ENCODE assay signal across 1 cellular context in the genomic region with DNA sequence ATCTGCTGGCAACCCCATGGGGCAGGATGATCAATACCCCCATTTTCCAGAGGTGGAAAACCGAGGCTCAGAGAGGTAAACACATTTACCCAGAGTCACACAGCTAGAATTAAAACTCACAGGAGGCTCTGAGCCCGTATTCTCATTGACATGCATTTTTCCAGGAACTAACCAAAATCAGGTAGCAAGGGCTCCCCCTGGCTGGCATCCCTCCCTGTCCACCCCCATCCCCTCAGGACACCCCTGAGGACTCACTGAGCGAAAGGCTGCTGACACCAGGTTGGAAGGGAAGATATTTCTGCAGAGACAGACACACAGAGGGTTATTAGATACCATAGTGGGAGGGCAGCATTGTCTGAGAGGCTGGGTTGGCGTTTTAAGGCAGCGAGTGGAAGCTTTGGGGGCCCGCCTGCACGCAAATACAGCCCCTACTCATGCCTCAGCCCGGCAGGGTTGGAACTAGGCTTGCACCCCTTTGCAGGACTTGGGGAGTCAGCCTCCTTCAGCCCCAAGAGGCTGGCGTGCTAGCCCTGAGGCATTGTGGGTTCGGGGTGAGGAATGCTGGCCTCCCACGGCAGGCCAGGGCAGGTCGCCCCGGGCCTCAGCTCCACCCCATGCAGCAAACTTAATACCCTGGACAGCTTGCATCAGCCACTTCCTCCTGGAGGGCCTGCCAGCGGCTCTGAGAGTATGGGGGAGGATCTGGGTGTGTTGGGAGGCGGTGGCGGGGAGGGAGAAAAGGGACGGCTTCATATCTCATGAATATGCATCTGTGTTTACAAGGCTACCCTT.
TF ChIP-seq lines count a peak whose summit lies in the region.

No MANE protein-coding gene starts in this region.

TF ChIP-seq in K562, 482 proteins besides CTCF, POLR2A, EP300 and RAD21 (continues in another document):
- no peak for TF ChIP-seq TFAM (CRISPR knock-in tag; conservative IDR thresholded peaks at IDR 0.05)
- TF ChIP-seq, protein P1, sequence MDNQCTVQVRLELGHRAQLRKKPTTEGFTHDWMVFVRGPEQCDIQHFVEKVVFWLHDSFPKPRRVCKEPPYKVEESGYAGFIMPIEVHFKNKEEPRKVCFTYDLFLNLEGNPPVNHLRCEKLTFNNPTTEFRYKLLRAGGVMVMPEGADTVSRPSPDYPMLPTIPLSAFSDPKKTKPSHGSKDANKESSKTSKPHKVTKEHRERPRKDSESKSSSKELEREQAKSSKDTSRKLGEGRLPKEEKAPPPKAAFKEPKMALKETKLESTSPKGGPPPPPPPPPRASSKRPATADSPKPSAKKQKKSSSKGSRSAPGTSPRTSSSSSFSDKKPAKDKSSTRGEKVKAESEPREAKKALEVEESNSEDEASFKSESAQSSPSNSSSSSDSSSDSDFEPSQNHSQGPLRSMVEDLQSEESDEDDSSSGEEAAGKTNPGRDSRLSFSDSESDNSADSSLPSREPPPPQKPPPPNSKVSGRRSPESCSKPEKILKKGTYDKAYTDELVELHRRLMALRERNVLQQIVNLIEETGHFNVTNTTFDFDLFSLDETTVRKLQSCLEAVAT (IDR thresholded peaks at IDR 0.05) = peak; percentile 26 to 27; a peak in 2 of 4 replicates
- TF ChIP-seq, protein P2, sequence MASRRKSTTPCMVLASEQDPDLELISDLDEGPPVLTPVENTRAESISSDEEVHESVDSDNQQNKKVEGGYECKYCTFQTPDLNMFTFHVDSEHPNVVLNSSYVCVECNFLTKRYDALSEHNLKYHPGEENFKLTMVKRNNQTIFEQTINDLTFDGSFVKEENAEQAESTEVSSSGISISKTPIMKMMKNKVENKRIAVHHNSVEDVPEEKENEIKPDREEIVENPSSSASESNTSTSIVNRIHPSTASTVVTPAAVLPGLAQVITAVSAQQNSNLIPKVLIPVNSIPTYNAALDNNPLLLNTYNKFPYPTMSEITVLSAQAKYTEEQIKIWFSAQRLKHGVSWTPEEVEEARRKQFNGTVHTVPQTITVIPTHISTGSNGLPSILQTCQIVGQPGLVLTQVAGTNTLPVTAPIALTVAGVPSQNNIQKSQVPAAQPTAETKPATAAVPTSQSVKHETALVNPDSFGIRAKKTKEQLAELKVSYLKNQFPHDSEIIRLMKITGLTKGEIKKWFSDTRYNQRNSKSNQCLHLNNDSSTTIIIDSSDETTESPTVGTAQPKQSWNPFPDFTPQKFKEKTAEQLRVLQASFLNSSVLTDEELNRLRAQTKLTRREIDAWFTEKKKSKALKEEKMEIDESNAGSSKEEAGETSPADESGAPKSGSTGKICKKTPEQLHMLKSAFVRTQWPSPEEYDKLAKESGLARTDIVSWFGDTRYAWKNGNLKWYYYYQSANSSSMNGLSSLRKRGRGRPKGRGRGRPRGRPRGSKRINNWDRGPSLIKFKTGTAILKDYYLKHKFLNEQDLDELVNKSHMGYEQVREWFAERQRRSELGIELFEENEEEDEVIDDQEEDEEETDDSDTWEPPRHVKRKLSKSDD (conservative IDR thresholded peaks at IDR 0.05; ENCODE audit: low read length) = no peak
- no peak; a peak in 1 of 4 replicates for TF ChIP-seq ARNT (IDR thresholded peaks at IDR 0.05)
- peak in 1 of 2 experiments; percentile 58; a peak in 1 of 4 replicates for TF ChIP-seq KDM4B (IDR thresholded peaks at IDR 0.05; ENCODE audit: borderline replicate concordance in 2 of 2, low read depth in 1 of 2)
- TF ChIP-seq CBFA2T2 (conservative IDR thresholded peaks at IDR 0.05) = no peak
- TF ChIP-seq POLR2H (tag; IDR thresholded peaks at IDR 0.05; ENCODE audit: low read depth) = peak; percentile 72
- TF ChIP-seq DMBX1 (CRISPR knock-in tag; IDR thresholded peaks at IDR 0.05; ENCODE audit: borderline replicate concordance) = no peak
- TF ChIP-seq CBFA2T3 (IDR thresholded peaks at IDR 0.05) = no peak
- TF ChIP-seq, protein P3, sequence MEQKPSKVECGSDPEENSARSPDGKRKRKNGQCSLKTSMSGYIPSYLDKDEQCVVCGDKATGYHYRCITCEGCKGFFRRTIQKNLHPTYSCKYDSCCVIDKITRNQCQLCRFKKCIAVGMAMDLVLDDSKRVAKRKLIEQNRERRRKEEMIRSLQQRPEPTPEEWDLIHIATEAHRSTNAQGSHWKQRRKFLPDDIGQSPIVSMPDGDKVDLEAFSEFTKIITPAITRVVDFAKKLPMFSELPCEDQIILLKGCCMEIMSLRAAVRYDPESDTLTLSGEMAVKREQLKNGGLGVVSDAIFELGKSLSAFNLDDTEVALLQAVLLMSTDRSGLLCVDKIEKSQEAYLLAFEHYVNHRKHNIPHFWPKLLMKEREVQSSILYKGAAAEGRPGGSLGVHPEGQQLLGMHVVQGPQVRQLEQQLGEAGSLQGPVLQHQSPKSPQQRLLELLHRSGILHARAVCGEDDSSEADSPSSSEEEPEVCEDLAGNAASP (IDR thresholded peaks at IDR 0.05) = no peak
- TF ChIP-seq, protein P4, sequence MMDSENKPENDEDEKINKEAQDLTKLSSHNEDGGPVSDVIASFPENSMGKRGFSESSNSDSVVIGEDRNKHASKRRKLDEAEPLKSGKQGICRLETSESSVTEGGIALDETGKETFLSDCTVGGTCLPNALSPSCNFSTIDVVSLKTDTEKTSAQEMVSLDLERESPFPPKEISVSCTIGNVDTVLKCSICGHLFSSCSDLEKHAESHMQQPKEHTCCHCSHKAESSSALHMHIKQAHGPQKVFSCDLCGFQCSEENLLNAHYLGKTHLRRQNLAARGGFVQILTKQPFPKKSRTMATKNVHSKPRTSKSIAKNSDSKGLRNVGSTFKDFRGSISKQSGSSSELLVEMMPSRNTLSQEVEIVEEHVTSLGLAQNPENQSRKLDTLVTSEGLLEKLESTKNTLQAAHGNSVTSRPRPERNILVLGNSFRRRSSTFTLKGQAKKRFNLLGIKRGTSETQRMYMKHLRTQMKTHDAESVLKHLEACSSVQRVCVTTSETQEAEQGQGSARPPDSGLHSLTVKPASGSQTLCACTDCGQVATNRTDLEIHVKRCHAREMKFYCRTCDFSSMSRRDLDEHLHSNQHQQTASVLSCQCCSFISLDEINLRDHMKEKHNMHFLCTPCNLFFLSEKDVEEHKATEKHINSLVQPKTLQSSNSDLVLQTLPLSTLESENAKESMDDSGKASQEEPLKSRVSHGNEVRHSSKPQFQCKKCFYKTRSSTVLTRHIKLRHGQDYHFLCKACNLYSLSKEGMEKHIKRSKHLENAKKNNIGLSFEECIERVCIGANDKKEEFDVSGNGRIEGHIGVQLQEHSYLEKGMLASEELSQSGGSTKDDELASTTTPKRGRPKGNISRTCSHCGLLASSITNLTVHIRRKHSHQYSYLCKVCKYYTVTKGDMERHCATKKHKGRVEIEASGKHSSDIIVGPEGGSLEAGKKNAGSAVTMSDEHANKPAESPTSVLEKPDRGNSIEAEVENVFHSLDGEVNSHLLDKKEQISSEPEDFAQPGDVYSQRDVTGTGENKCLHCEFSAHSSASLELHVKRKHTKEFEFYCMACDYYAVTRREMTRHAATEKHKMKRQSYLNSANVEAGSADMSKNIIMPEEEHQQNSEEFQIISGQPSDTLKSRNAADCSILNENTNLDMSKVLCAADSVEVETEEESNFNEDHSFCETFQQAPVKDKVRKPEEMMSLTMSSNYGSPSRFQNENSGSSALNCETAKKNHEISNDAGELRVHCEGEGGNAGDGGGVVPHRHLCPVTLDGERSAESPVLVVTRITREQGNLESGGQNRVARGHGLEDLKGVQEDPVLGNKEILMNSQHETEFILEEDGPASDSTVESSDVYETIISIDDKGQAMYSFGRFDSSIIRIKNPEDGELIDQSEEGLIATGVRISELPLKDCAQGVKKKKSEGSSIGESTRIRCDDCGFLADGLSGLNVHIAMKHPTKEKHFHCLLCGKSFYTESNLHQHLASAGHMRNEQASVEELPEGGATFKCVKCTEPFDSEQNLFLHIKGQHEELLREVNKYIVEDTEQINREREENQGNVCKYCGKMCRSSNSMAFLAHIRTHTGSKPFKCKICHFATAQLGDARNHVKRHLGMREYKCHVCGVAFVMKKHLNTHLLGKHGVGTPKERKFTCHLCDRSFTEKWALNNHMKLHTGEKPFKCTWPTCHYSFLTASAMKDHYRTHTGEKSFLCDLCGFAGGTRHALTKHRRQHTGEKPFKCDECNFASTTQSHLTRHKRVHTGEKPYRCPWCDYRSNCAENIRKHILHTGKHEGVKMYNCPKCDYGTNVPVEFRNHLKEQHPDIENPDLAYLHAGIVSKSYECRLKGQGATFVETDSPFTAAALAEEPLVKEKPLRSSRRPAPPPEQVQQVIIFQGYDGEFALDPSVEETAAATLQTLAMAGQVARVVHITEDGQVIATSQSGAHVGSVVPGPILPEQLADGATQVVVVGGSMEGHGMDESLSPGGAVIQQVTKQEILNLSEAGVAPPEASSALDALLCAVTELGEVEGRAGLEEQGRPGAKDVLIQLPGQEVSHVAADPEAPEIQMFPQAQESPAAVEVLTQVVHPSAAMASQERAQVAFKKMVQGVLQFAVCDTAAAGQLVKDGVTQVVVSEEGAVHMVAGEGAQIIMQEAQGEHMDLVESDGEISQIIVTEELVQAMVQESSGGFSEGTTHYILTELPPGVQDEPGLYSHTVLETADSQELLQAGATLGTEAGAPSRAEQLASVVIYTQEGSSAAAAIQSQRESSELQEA (IDR thresholded peaks at IDR 0.05; ENCODE audit: low read depth) = no peak
- TF ChIP-seq, protein P5, sequence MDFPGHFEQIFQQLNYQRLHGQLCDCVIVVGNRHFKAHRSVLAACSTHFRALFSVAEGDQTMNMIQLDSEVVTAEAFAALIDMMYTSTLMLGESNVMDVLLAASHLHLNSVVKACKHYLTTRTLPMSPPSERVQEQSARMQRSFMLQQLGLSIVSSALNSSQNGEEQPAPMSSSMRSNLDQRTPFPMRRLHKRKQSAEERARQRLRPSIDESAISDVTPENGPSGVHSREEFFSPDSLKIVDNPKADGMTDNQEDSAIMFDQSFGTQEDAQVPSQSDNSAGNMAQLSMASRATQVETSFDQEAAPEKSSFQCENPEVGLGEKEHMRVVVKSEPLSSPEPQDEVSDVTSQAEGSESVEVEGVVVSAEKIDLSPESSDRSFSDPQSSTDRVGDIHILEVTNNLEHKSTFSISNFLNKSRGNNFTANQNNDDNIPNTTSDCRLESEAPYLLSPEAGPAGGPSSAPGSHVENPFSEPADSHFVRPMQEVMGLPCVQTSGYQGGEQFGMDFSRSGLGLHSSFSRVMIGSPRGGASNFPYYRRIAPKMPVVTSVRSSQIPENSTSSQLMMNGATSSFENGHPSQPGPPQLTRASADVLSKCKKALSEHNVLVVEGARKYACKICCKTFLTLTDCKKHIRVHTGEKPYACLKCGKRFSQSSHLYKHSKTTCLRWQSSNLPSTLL (IDR thresholded peaks at IDR 0.05) = no peak
- TF ChIP-seq MYNN (IDR thresholded peaks at IDR 0.05) = peak; percentile 85
- no peak for TF ChIP-seq MYNN (CRISPR knock-in tag; IDR thresholded peaks at IDR 0.05)
- TF ChIP-seq SMARCA4 (IDR thresholded peaks at IDR 0.05) = peak; percentile 42; the same call in 1 of the 2 replicates
- TF ChIP-seq FOXJ3 (CRISPR knock-in tag; IDR thresholded peaks at IDR 0.05) = no peak
- no peak for TF ChIP-seq IRF2 (CRISPR knock-in tag; IDR thresholded peaks at IDR 0.05)
- TF ChIP-seq ELF1 (tag; IDR thresholded peaks at IDR 0.05) = peak; percentile 50; the same call in 1 of the 2 replicates
- TF ChIP-seq, protein P6, sequence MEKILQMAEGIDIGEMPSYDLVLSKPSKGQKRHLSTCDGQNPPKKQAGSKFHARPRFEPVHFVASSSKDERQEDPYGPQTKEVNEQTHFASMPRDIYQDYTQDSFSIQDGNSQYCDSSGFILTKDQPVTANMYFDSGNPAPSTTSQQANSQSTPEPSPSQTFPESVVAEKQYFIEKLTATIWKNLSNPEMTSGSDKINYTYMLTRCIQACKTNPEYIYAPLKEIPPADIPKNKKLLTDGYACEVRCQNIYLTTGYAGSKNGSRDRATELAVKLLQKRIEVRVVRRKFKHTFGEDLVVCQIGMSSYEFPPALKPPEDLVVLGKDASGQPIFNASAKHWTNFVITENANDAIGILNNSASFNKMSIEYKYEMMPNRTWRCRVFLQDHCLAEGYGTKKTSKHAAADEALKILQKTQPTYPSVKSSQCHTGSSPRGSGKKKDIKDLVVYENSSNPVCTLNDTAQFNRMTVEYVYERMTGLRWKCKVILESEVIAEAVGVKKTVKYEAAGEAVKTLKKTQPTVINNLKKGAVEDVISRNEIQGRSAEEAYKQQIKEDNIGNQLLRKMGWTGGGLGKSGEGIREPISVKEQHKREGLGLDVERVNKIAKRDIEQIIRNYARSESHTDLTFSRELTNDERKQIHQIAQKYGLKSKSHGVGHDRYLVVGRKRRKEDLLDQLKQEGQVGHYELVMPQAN (IDR thresholded peaks at IDR 0.05; ENCODE audit: borderline replicate concordance) = peak; percentile 51; the same call in 1 of the 2 replicates
- TF ChIP-seq POLR2G (IDR thresholded peaks at IDR 0.05; ENCODE audit: low read depth, low read length) = peak; percentile 97
- TF ChIP-seq, protein P7, sequence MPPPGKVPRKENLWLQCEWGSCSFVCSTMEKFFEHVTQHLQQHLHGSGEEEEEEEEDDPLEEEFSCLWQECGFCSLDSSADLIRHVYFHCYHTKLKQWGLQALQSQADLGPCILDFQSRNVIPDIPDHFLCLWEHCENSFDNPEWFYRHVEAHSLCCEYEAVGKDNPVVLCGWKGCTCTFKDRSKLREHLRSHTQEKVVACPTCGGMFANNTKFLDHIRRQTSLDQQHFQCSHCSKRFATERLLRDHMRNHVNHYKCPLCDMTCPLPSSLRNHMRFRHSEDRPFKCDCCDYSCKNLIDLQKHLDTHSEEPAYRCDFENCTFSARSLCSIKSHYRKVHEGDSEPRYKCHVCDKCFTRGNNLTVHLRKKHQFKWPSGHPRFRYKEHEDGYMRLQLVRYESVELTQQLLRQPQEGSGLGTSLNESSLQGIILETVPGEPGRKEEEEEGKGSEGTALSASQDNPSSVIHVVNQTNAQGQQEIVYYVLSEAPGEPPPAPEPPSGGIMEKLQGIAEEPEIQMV (tag; conservative IDR thresholded peaks at IDR 0.05; ENCODE audit: low read depth) = no peak
- TF ChIP-seq ZNF717 (CRISPR knock-in tag; IDR thresholded peaks at IDR 0.05) = no peak
- TF ChIP-seq NR2F6 (CRISPR knock-in tag; IDR thresholded peaks at IDR 0.05) = no peak
- TF ChIP-seq NFATC3 (IDR thresholded peaks at IDR 0.05) = no peak
- peak; percentile 47; the same call in 1 of the 2 replicates for TF ChIP-seq HCFC1 (IDR thresholded peaks at IDR 0.05; ENCODE audit: low read depth, low read length)
- TF ChIP-seq ARID1B (IDR thresholded peaks at IDR 0.05) = peak; percentile 66; the same call in 1 of the 2 replicates
- TF ChIP-seq L3MBTL2 (IDR thresholded peaks at IDR 0.05) = peak; percentile 48; the same call in 1 of the 2 replicates
- TF ChIP-seq CEBPB (tag; IDR thresholded peaks at IDR 0.05) = peak; percentile 88
- TF ChIP-seq ZNF76 (CRISPR knock-in tag; IDR thresholded peaks at IDR 0.05; ENCODE audit: borderline replicate concordance) = no peak
- no peak for TF ChIP-seq CAMTA2 (CRISPR knock-in tag; conservative IDR thresholded peaks at IDR 0.05)
- TF ChIP-seq, protein P8, sequence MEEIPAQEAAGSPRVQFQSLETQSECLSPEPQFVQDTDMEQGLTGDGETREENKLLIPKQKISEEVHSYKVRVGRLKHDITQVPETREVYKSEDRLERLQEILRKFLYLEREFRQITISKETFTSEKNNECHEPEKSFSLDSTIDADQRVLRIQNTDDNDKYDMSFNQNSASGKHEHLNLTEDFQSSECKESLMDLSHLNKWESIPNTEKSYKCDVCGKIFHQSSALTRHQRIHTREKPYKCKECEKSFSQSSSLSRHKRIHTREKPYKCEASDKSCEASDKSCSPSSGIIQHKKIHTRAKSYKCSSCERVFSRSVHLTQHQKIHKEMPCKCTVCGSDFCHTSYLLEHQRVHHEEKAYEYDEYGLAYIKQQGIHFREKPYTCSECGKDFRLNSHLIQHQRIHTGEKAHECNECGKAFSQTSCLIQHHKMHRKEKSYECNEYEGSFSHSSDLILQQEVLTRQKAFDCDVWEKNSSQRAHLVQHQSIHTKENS (CRISPR knock-in tag; IDR thresholded peaks at IDR 0.05) = no peak
- 0 out of 2 replicates have a peak, but pooled peaks have one; percentile 35 for TF ChIP-seq TEAD2 (tag; IDR thresholded peaks at IDR 0.05)
- peak; percentile 58 for TF ChIP-seq NCOA1 (IDR thresholded peaks at IDR 0.05; ENCODE audit: low read depth)
